ENCODE assay signal across 24 cellular contexts in the genomic region with DNA sequence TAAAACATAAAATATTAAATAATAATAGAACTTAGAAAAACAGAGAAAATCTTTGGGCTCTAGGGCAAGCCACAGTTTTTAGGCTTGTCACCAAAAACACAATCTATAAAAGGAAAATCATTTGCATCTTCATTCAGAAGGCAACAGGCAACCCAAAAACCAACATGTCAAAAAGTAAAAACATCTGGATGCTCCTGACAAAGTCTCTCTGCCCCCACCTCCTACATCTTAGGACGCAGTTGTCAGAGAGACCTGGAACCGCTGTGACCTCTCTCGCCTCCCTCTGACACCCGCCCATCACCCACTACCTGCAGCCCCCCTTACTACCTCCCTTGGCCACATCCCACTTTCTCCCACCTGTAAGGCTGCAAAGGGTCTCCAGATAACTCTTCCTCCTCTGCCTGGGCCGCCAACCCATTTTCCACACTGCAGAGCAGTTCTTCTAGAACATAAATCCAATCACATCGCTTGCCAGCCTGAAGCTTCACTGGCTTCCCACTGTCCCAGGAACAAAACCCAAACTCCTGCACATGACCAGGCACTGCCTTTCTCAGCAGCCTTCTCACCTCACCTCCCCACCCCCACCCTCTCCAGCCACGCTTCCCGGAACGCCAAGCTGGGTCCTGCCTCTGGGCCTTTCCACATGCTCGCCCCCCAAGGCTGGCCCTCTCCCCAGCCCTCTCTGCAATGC. TPM values are rescaled to one million over a fixed set of nuclear protein-coding genes. Genes with fewer than 3 reads are reported as not detected.
DNase-seq lines count a peak whose midpoint lies in the region; ATAC-seq, FAIRE-seq and TF ChIP-seq lines count a peak whose summit lies in the region.
"Had no signal": no experiment of that assay in that cellular context is flagged by ENCODE, and none has a peak within 500 bp of the region (broad histone marks: within the 10 kb centered on the region; RNA-seq: fewer than 3 reads in every experiment).

No MANE protein-coding gene starts in this region.

- no peak overlapping the region for H2BK5ac ChIP-seq in mesenchymal stem cell (ENCODE audit: low read depth, low read length, poor library complexity, severe bottlenecking)

- H3K4me1 Mint-ChIP-seq in stimulated activated naive CD8-positive, alpha-beta T cell treated with anti-CD3 and anti-CD28 coated beads, Interleukin-15, Interleukin-2, amounts not matched to agents 100 ng/mL and 50 ng/mL, for 24 hours (ENCODE audit: low read depth), result peaks cover 47% of the 10 kb centered on the region
- H3K4me1 Mint-ChIP-seq in stimulated activated naive CD8-positive, alpha-beta T cell treated with anti-CD3 and anti-CD28 coated beads, Interleukin-15, amount 100 ng/mL, for 72 hours, result peaks cover 58% of the 10 kb centered on the region
- peaks cover 31 to 55% (median 49%) of the 10 kb centered on the region in 3 donors for H3K4me1 Mint-ChIP-seq in IgD-negative memory B cell

- H2BK120ac ChIP-seq in mesenchymal stem cell (ENCODE audit: low read depth, low read length), result no peak overlapping the region

- H3K9ac ChIP-seq in K562 (ENCODE audit: insufficient read depth in 1 of 2, low read depth in 2 of 2, low read length in 2 of 2) (peak overlapping the region in 1 of 2 experiments; percentile 88; a peak in 2 of 4 replicates), HepG2 (ENCODE audit: insufficient read depth, low read depth, low read length) (no peak overlapping the region), mesenchymal stem cell (ENCODE audit: low read length) (no peak overlapping the region)
- H3K9ac ChIP-seq: parathyroid adenoma had no signal

- peaks cover 41% of the 10 kb centered on the region for H3K79me1 ChIP-seq in mesenchymal stem cell (replicated peaks; ENCODE audit: low read length, poor library complexity, severe bottlenecking)

- peak overlapping the region; percentile 43 for H3K27ac Mint-ChIP-seq in stimulated activated naive CD8-positive, alpha-beta T cell treated with anti-CD3 and anti-CD28 coated beads, Interleukin-15, Interleukin-2, amounts not matched to agents 100 ng/mL and 50 ng/mL, for 24 hours
- H3K27ac Mint-ChIP-seq in stimulated activated naive CD8-positive, alpha-beta T cell treated with anti-CD3 and anti-CD28 coated beads, Interleukin-15, amount 100 ng/mL, for 72 hours, result no peak overlapping the region
- peak overlapping the region in 1 of 3 donors; percentile 25 for H3K27ac Mint-ChIP-seq in IgD-negative memory B cell
- H3K27ac Mint-ChIP-seq: activated CD4-positive, alpha-beta memory T cell treated with anti-CD3 and anti-CD28 coated beads, Interleukin-2, amount 10 ng/mL, durations not matched to agents 7 days and 5 days had no signal

- DNase-seq in stimulated activated naive CD8-positive, alpha-beta T cell treated with anti-CD3 and anti-CD28 coated beads, Interleukin-15, amount 100 ng/mL, for 72 hours, result no peak
- DNase-seq in K562 (ENCODE audit: extremely low read depth in 1 of 4, low spot score in 3 of 4), result no peak
- no peak for DNase-seq in HepG2 (ENCODE audit: low spot score)
- DNase-seq in NCI-H2227 (lab: John Stamatoyannopoulos, UW; ENCODE audit: unreplicated experiment), result no peak
- DNase-seq in mesenchymal stem cell, result no peak
- DNase-seq: activated CD4-positive, alpha-beta memory T cell treated with anti-CD3 and anti-CD28 coated beads, Interleukin-2, amount 10 ng/mL, durations not matched to agents 7 days and 5 days; activated naive CD4-positive, alpha-beta T cell; activated T-cell treated with anti-CD3 and anti-CD28 coated beads for 4 hours; caudate nucleus; dorsolateral prefrontal cortex; GOT3; left cardiac atrium; naive thymus-derived CD8-positive, alpha-beta T cell; NCI-H1417 treated with DMSO at 0.1 percent for 48 hours; right lobe of liver; substantia nigra had no signal

- no peaks in the 10 kb centered on the region for H3K9me3 Mint-ChIP-seq in stimulated activated naive CD8-positive, alpha-beta T cell treated with anti-CD3 and anti-CD28 coated beads, Interleukin-15, Interleukin-2, amounts not matched to agents 100 ng/mL and 50 ng/mL, for 24 hours
- no peaks in the 10 kb centered on the region for H3K9me3 Mint-ChIP-seq in stimulated activated naive CD8-positive, alpha-beta T cell treated with anti-CD3 and anti-CD28 coated beads, Interleukin-15, amount 100 ng/mL, for 72 hours
- H3K9me3 Mint-ChIP-seq in IgD-negative memory B cell, result no peaks in the 10 kb centered on the region
- H3K9me3 Mint-ChIP-seq: activated CD4-positive, alpha-beta memory T cell treated with anti-CD3 and anti-CD28 coated beads, Interleukin-2, amount 10 ng/mL, durations not matched to agents 7 days and 5 days; naive thymus-derived CD8-positive, alpha-beta T cell had no signal

- peaks cover 9% of the 10 kb centered on the region for H3K36me3 Mint-ChIP-seq in stimulated activated naive CD8-positive, alpha-beta T cell treated with anti-CD3 and anti-CD28 coated beads, Interleukin-15, Interleukin-2, amounts not matched to agents 100 ng/mL and 50 ng/mL, for 24 hours (ENCODE audit: low read depth)
- peaks cover 3% of the 10 kb centered on the region for H3K36me3 Mint-ChIP-seq in IgD-negative memory B cell

- H3K4me1 ChIP-seq in K562 (replicated peaks in 1 of 2; ENCODE audit: control insufficient read depth in 2 of 2, insufficient read depth in 2 of 2, low read length in 2 of 2) (peaks cover 18 to 24% of the 10 kb centered on the region in 2 experiments; a peak in 4 of 5 replicates), HepG2 (ENCODE audit: insufficient read depth, low read length) (peaks cover 8% of the 10 kb centered on the region; the same call in 1 of the 2 replicates), mesenchymal stem cell (ENCODE audit: control insufficient read depth, insufficient read depth, low read depth, low read length) (peaks cover 2% of the 10 kb centered on the region)
- H3K4me1 ChIP-seq: parathyroid adenoma, right lobe of liver had no signal

- no peak for ATAC-seq in stimulated activated naive CD8-positive, alpha-beta T cell treated with anti-CD3 and anti-CD28 coated beads, Interleukin-15, amount 100 ng/mL, for 72 hours
- ATAC-seq in K562, result no peak
- ATAC-seq in GM18511 (IDR thresholded peaks at IDR 0.05; ENCODE audit: unreplicated experiment), result no peak
- no peak for ATAC-seq in HepG2
- ATAC-seq: left cardiac atrium; naive thymus-derived CD8-positive, alpha-beta T cell; right lobe of liver; SK-N-SH treated with all-trans-retinoic acid at 6 μM for 48 hours had no signal

- no peak overlapping the region for H4K91ac ChIP-seq in mesenchymal stem cell (ENCODE audit: low read length)

- H3K79me2 ChIP-seq in K562 (ENCODE audit: control insufficient read depth, insufficient read depth, low read length), result peaks cover 11% of the 10 kb centered on the region; the same call in 2 of the 3 replicates
- peaks cover 4% of the 10 kb centered on the region for H3K79me2 ChIP-seq in HepG2 (ENCODE audit: insufficient read depth, low read length)
- H3K79me2 ChIP-seq: parathyroid adenoma had no signal

- H3K4me3 ChIP-seq in K562 (no peak overlapping the region), HepG2 (replicated peaks in 1 of 3; ENCODE audit: insufficient read depth in 1 of 3, low read depth in 2 of 3, low read length in 3 of 3) (no peak overlapping the region), mesenchymal stem cell (ENCODE audit: insufficient read depth in 1 of 2, low read depth in 1 of 2, low read length in 2 of 2) (no peak overlapping the region)
- H3K4me3 ChIP-seq: dorsolateral prefrontal cortex, right lobe of liver had no signal

- no peak overlapping the region for H3K4me3 Mint-ChIP-seq in stimulated activated naive CD8-positive, alpha-beta T cell treated with anti-CD3 and anti-CD28 coated beads, Interleukin-15, Interleukin-2, amounts not matched to agents 100 ng/mL and 50 ng/mL, for 24 hours
- no peak overlapping the region for H3K4me3 Mint-ChIP-seq in stimulated activated naive CD8-positive, alpha-beta T cell treated with anti-CD3 and anti-CD28 coated beads, Interleukin-15, amount 100 ng/mL, for 72 hours
- H3K4me3 Mint-ChIP-seq in IgD-negative memory B cell, result peak overlapping the region; percentile 22 to 89 (median 46)
- H3K4me3 Mint-ChIP-seq: activated CD4-positive, alpha-beta memory T cell treated with anti-CD3 and anti-CD28 coated beads, Interleukin-2, amount 10 ng/mL, durations not matched to agents 7 days and 5 days; naive thymus-derived CD8-positive, alpha-beta T cell had no signal

- H3K9me1 ChIP-seq in K562 (ENCODE audit: control insufficient read depth, insufficient read depth, low read length), result no peaks in the 10 kb centered on the region

- TF ChIP-seq EP300 in K562 (IDR thresholded peaks at IDR 0.05; ENCODE audit: low read length) (no peak), HepG2 (IDR thresholded peaks at IDR 0.05; ENCODE audit: low read depth in 2 of 2, low read length in 2 of 2) (no peak), HepG2 (CRISPR knock-in tag; IDR thresholded peaks at IDR 0.05; ENCODE audit: borderline replicate concordance) (no peak)

- H3K4me2 ChIP-seq in K562 (ENCODE audit: insufficient read depth, low read length), result no peak overlapping the region; the same call in 1 of the 2 replicates
- H3K4me2 ChIP-seq in HepG2 (ENCODE audit: low read depth, low read length), result no peak overlapping the region
- no peak overlapping the region for H3K4me2 ChIP-seq in mesenchymal stem cell (ENCODE audit: low read length, poor library complexity, severe bottlenecking)

- 84% methylated on average over 6 of the region's 10 CpGs for WGBS in K562 (ENCODE audit: insufficient coverage, low coverage, missing lambda C conversion rate)
- WGBS in HepG2 (ENCODE audit: low lambda C conversion rate), result 95% methylated on average over 10 of the region's 10 CpGs
- WGBS in mesenchymal stem cell, result 95% methylated on average over 10 of the region's 10 CpGs

- H2AFZ ChIP-seq in K562 (ENCODE audit: low read depth, low read length) (no peak overlapping the region), HepG2 (ENCODE audit: low read length) (no peak overlapping the region), mesenchymal stem cell (ENCODE audit: low read depth, low read length) (no peak overlapping the region)
- H2AFZ ChIP-seq: parathyroid adenoma had no signal

- TF ChIP-seq POLR2A in K562 (conservative IDR thresholded peaks at IDR 0.05) (no peak), HepG2 (IDR thresholded peaks at IDR 0.05; ENCODE audit: insufficient read depth in 1 of 2, low read depth in 2 of 2, low read length in 2 of 2) (no peak)

- H3K36me3 ChIP-seq in K562 (ENCODE audit: control insufficient read depth, insufficient read depth, low read length) (peaks cover 4% of the 10 kb centered on the region; the same call in 1 of the 3 replicates), HepG2 (replicated peaks in 1 of 2; ENCODE audit: control insufficient read depth in 1 of 2, insufficient read depth in 2 of 2, low read length in 2 of 2) (peaks cover 0 to 4% of the 10 kb centered on the region in 2 experiments; a peak in 1 of 5 replicates), mesenchymal stem cell (ENCODE audit: control insufficient read depth in 1 of 2, insufficient read depth in 2 of 2, low read depth in 1 of 2, low read length in 2 of 2) (peaks cover 4% of the 10 kb centered on the region in 2 experiments)
- H3K36me3 ChIP-seq: right lobe of liver had no signal

- H3K18ac ChIP-seq in mesenchymal stem cell (ENCODE audit: low read depth in 1 of 2, low read length in 2 of 2), result no peak overlapping the region

- H4K20me1 ChIP-seq in K562 (replicated peaks; ENCODE audit: control insufficient read depth, insufficient read depth, low read length) (no peaks in the 10 kb centered on the region), HepG2 (ENCODE audit: insufficient read depth, low read length) (no peaks in the 10 kb centered on the region)

- H3K27ac ChIP-seq in K562 (ENCODE audit: extremely low read depth, low read depth, low read length), result no peak overlapping the region
- no peak overlapping the region for H3K27ac ChIP-seq in HepG2 (ENCODE audit: extremely low read length, insufficient read depth, low read length)
- no peak overlapping the region for H3K27ac ChIP-seq in mesenchymal stem cell (ENCODE audit: low read length, poor library complexity, severe bottlenecking)
- H3K27ac ChIP-seq: C4-2B, dorsolateral prefrontal cortex, HL-60, parathyroid adenoma, right lobe of liver had no signal

- no peaks in the 10 kb centered on the region for H3K27me3 Mint-ChIP-seq in stimulated activated naive CD8-positive, alpha-beta T cell treated with anti-CD3 and anti-CD28 coated beads, Interleukin-15, Interleukin-2, amounts not matched to agents 100 ng/mL and 50 ng/mL, for 24 hours
- H3K27me3 Mint-ChIP-seq in stimulated activated naive CD8-positive, alpha-beta T cell treated with anti-CD3 and anti-CD28 coated beads, Interleukin-15, amount 100 ng/mL, for 72 hours, result no peaks in the 10 kb centered on the region
- H3K27me3 Mint-ChIP-seq in IgD-negative memory B cell, result peaks cover 7% of the 10 kb centered on the region
- H3K27me3 Mint-ChIP-seq: activated CD4-positive, alpha-beta memory T cell treated with anti-CD3 and anti-CD28 coated beads, Interleukin-2, amount 10 ng/mL, durations not matched to agents 7 days and 5 days; naive thymus-derived CD8-positive, alpha-beta T cell had no signal

- H3K4ac ChIP-seq in mesenchymal stem cell (ENCODE audit: low read depth in 1 of 2, low read length in 2 of 2), result no peak overlapping the region

- intact Hi-C loops in K562 (cut with micrococcal nuclease), result no loop called here
- intact Hi-C loops in HepG2 (cut with micrococcal nuclease; ENCODE audit: unreplicated experiment), result no loop called here

- no peak overlapping the region for H2BK12ac ChIP-seq in mesenchymal stem cell (ENCODE audit: low read length in 2 of 2)

- no peak overlapping the region for H3K23ac ChIP-seq in mesenchymal stem cell (ENCODE audit: low read length in 2 of 2)

- H4K8ac ChIP-seq in mesenchymal stem cell (ENCODE audit: low read length), result no peak overlapping the region

- POLR2A ChIA-PET in K562 (lab: Yijun Ruan, JAX), result interaction anchor here (1.2 to 1.9 kb wide), 2 partner anchors 11 to 13 kb away, joined by 3 to 7 read pairs; no protein-coding TSS in a partner anchor
- POLR2A ChIA-PET in HepG2 (lab: Yijun Ruan, JAX), result no interaction called here

- CTCF ChIA-PET in K562 (lab: Yijun Ruan, JAX; ENCODE audit: low intra/inter-chr PET ratio), result no interaction called here
- CTCF ChIA-PET in HepG2 (lab: Yijun Ruan, JAX; ENCODE audit: low intra/inter-chr PET ratio, low total read pairs), result no interaction called here

- TF ChIP-seq RAD21 in K562 (CRISPR knock-in tag; conservative IDR thresholded peaks at IDR 0.05 in 1 of 2, IDR thresholded peaks at IDR 0.05 in 1 of 2) (no peak), HepG2 (CRISPR knock-in tag; IDR thresholded peaks at IDR 0.05) (no peak)

- H3K9me3 ChIP-seq in K562 (replicated peaks; ENCODE audit: control insufficient read depth, insufficient read depth, low read depth, low read length) (no peaks in the 10 kb centered on the region), HepG2 (ENCODE audit: low read length) (no peaks in the 10 kb centered on the region), mesenchymal stem cell (ENCODE audit: control insufficient read depth, low read length) (no peaks in the 10 kb centered on the region)
- H3K9me3 ChIP-seq: right lobe of liver had no signal

- no peak overlapping the region for H2AK5ac ChIP-seq in mesenchymal stem cell (ENCODE audit: low read length, severe bottlenecking)

- BruUV-seq in K562 (replicated peaks; lab: Mats Ljungman, UMichigan) (no TSS peak), HepG2 (replicated peaks; lab: Mats Ljungman, UMichigan) (no TSS peak)

- TF ChIP-seq CTCF in K562 (IDR thresholded peaks at IDR 0.05 in 2 of 3, conservative IDR thresholded peaks at IDR 0.05 in 1 of 3; ENCODE audit: insufficient read depth in 2 of 3, low read depth in 1 of 3, low read length in 3 of 3), result no peak
- no peak for TF ChIP-seq CTCF in HepG2 (CRISPR knock-in tag; IDR thresholded peaks at IDR 0.05)

- no peak for FAIRE-seq in K562 (lab: Jason Lieb, UNC)
- FAIRE-seq in HepG2 (lab: Jason Lieb, UNC), result no peak
- FAIRE-seq: D721Med had no signal

- in situ Hi-C loops in K562 (cut with MboI), result no loop called here
- in situ Hi-C loops in HepG2 (cut with HindIII; ENCODE audit: extremely low pct_ligation_motif_present, low pct_unique_long_range_greater_than_20kb), result no loop called here

- H3K27me3 ChIP-seq in K562 (ENCODE audit: control insufficient read depth in 2 of 2, insufficient read depth in 2 of 2, low read length in 2 of 2), result no peaks in the 10 kb centered on the region
- no peaks in the 10 kb centered on the region for H3K27me3 ChIP-seq in HepG2 (ENCODE audit: control insufficient read depth in 1 of 2, insufficient read depth in 2 of 2, low read length in 2 of 2)
- H3K27me3 ChIP-seq in mesenchymal stem cell (ENCODE audit: control insufficient read depth in 1 of 2, insufficient read depth in 1 of 2, low read length in 2 of 2), result no peaks in the 10 kb centered on the region
- H3K27me3 ChIP-seq: dorsolateral prefrontal cortex, right lobe of liver had no signal

- H2BK15ac ChIP-seq in mesenchymal stem cell (ENCODE audit: low read depth, poor library complexity, severe bottlenecking), result no peak overlapping the region

- no peak overlapping the region for H3K14ac ChIP-seq in mesenchymal stem cell (ENCODE audit: low read length in 2 of 2)

RNA-seq across cellular contexts. Expression of a gene that starts 14.7 kb away (rescaled TPM):
- 5.6 TPM for polyA plus RNA-seq in IgD-negative memory B cell
- 56.7 and 69.0 TPM in 2 replicates for total RNA-seq in K562 (2011; cell fraction: chromatin; rRNA removed; ENCODE audit: low replicate concordance)
- total RNA-seq in K562 (2011; cell fraction: nucleolus; rRNA removed), result 33.8 and 45.0 TPM in 2 replicates
- 31.8 and 32.0 TPM in 2 replicates for total RNA-seq in K562 (2011; cell fraction: nucleoplasm; rRNA removed)
- total RNA-seq in K562 (2014; rRNA removed), result 6.2 and 10.0 TPM in 2 replicates
- total RNA-seq in K562 (2014; rRNA removed; fragmentation: Illumina TruSeq; extraction: Trizol), result 2.9 and 4.4 TPM in 2 replicates
- 6.0 and 6.6 TPM in 2 replicates for total RNA-seq in K562 (2015; rRNA removed; fragmentation: Illumina TruSeq; extraction: Trizol)
- total RNA-seq in K562 (2021), result 7.6 and 9.2 TPM in 2 replicates
- 6.6 and 12.2 TPM in 2 replicates for polyA plus RNA-seq in K562 (2011; rRNA removed)
- polyA plus RNA-seq in K562 (2011; cell fraction: cytosol; rRNA removed), result 6.8 and 7.5 TPM in 2 replicates
- polyA plus RNA-seq in K562 (2011; cell fraction: nucleus; rRNA removed), result 44.0 and 68.1 TPM in 2 replicates
- polyA plus RNA-seq in K562 (2012), result 6.2 and 6.8 TPM in 2 replicates
- 6.0 and 6.2 TPM in 2 replicates for polyA plus RNA-seq in K562 (2014; fragmentation: Illumina TruSeq; extraction: Trizol)
- 1 to 10 TPM in 1 of 2 experiments, under 1 TPM in 1; 0.93 to 1.0 TPM for polyA plus RNA-seq in K562 (2014; fragmentation: Nextera tagmentation; extraction: Ambion mirVana)
- polyA plus RNA-seq in K562 (2014; rRNA removed), result 7.1 and 8.5 TPM in 2 replicates
- polyA minus RNA-seq in K562 (2011; rRNA and poly(A)+ RNA removed), result 17.3 and 20.4 TPM in 2 replicates
- polyA minus RNA-seq in K562 (2011; cell fraction: cytosol; rRNA and poly(A)+ RNA removed), result 7.4 and 14.3 TPM in 2 replicates
- 15.9 and 23.1 TPM in 2 replicates for polyA minus RNA-seq in K562 (2011; cell fraction: nucleus; rRNA and poly(A)+ RNA removed)
- 4.0 and 4.2 TPM in 2 replicates for total RNA-seq in HepG2 (2016; rRNA removed; fragmentation: Illumina TruSeq; extraction: Trizol)
- total RNA-seq in HepG2 (2016; cell fraction: cytosol; rRNA removed; fragmentation: Illumina TruSeq; extraction: Trizol; ENCODE audit: low read depth), result 1.2 and 1.5 TPM in 2 replicates
- 3.0 and 4.8 TPM in 2 replicates for total RNA-seq in HepG2 (2016; cell fraction: insoluble cytoplasmic fraction; rRNA removed; fragmentation: Illumina TruSeq; extraction: Trizol)
- 1.9 TPM in 2 replicates for total RNA-seq in HepG2 (2016; cell fraction: membrane; rRNA removed; fragmentation: Illumina TruSeq; extraction: Trizol)
- 8.4 and 8.5 TPM in 2 replicates for total RNA-seq in HepG2 (2016; cell fraction: nucleus; rRNA removed; fragmentation: Illumina TruSeq; extraction: Trizol)
- 6.9 and 8.7 TPM in 2 replicates for polyA plus RNA-seq in HepG2 (2011; rRNA removed)
- polyA plus RNA-seq in HepG2 (2011; cell fraction: cytosol; rRNA removed), result 1.9 and 2.1 TPM in 2 replicates
- polyA plus RNA-seq in HepG2 (2011; cell fraction: nucleus; rRNA removed), result 29.0 and 46.2 TPM in 2 replicates
- 2.7 and 2.8 TPM in 2 replicates for polyA plus RNA-seq in HepG2 (2012)
- 0.29 and 0.34 TPM in 2 replicates for polyA plus RNA-seq in HepG2 (2016; cell fraction: cytosol; fragmentation: Illumina TruSeq; extraction: Trizol; ENCODE audit: low read depth)
- polyA plus RNA-seq in HepG2 (2016; cell fraction: insoluble cytoplasmic fraction; fragmentation: Illumina TruSeq; extraction: Trizol; ENCODE audit: low read depth), result 2.1 and 3.3 TPM in 2 replicates
- 0.50 and 0.78 TPM in 2 replicates for polyA plus RNA-seq in HepG2 (2016; cell fraction: membrane; fragmentation: Illumina TruSeq; extraction: Trizol; ENCODE audit: low read depth)
- 15.5 and 16.6 TPM in 2 replicates for polyA plus RNA-seq in HepG2 (2016; cell fraction: nucleus; fragmentation: Illumina TruSeq; extraction: Trizol; ENCODE audit: insufficient read depth, low read depth)
- 15.6 and 28.2 TPM in 2 replicates for polyA minus RNA-seq in HepG2 (2011; rRNA and poly(A)+ RNA removed; ENCODE audit: low replicate concordance)
- polyA minus RNA-seq in HepG2 (2011; cell fraction: cytosol; rRNA and poly(A)+ RNA removed), result 3.9 and 5.9 TPM in 2 replicates
- polyA minus RNA-seq in HepG2 (2011; cell fraction: nucleus; rRNA and poly(A)+ RNA removed), result 10.0 and 10.2 TPM in 2 replicates
- polyA plus RNA-seq in mesenchymal stem cell (2013, experiment 1 of 2), result 2.5 TPM
- polyA plus RNA-seq in mesenchymal stem cell (2013, experiment 2 of 2), result 2.1 TPM

Comparison
In these comparisons a context has a peak if more than half of its experiments do, and no peak if none do; other contexts are left out.
1. H3K4me3 Mint-ChIP-seq: peak in IgD-negative memory B cell (4 of 4); none in stimulated activated naive CD8-positive, alpha-beta T cell treated with anti-CD3 and anti-CD28 coated beads, Interleukin-15, Interleukin-2, amounts not matched to agents 100 ng/mL and 50 ng/mL, for 24 hours (single experiment) and stimulated activated naive CD8-positive, alpha-beta T cell treated with anti-CD3 and anti-CD28 coated beads, Interleukin-15, amount 100 ng/mL, for 72 hours (0 of 2).